Comparison of ENCODE assay signal across 11 cellular contexts in the genomic region with DNA sequence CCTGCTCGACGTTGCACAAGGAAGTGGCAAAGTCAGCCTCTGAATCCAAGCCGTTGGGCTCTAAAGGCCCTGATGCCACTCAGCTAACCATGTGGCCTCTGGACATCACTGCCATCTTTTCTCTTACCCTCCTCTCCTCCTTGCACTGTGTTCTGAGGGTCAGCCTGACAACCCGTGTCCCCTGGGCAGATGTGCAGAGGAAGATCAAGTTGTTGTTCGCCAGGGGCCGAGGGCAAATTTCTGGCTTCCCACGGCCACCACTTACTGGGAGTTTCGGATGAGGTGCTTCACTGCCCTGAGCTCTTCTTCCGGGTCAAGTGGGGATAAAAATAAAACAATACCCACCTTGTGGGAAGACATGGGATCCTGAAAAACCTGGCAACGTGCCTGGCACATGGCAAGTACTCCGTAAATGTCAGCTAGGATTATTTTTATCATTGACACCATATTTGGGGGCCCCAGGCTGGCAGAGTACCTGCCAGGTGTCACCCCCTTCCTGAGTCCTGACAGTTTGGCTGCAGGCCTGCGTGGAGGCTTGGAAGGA. TPM values are rescaled to one million over a fixed set of nuclear protein-coding genes. Genes with fewer than 3 reads are reported as not detected.
DNase-seq lines count a peak whose midpoint lies in the region; ATAC-seq, FAIRE-seq and TF ChIP-seq lines count a peak whose summit lies in the region.
"Had no signal": no experiment of that assay in that cellular context is flagged by ENCODE, and none has a peak within 500 bp of the region (broad histone marks: within the 10 kb centered on the region; RNA-seq: fewer than 3 reads in every experiment).

No MANE protein-coding gene starts in this region.

- no peaks in the 10 kb centered on the region for H3K79me2 ChIP-seq in astrocyte (ENCODE audit: insufficient read depth, low read length)
- no peaks in the 10 kb centered on the region for H3K79me2 ChIP-seq in hepatocyte

- no peaks in the 10 kb centered on the region for H3K9me2 ChIP-seq in hepatocyte (replicated peaks; ENCODE audit: insufficient read depth)

- FAIRE-seq in A549 (lab: Jason Lieb, UNC): no peak
- no peak for FAIRE-seq in astrocyte (lab: Jason Lieb, UNC)

- no peak overlapping the region for H2AFZ ChIP-seq in astrocyte (ENCODE audit: low read depth, low read length)
- no peak overlapping the region for H2AFZ ChIP-seq in hepatocyte

- peaks cover 76% of the 10 kb centered on the region for H3K4me1 ChIP-seq in A549
- peaks cover 5% of the 10 kb centered on the region for H3K4me1 ChIP-seq in HEK293 (ENCODE audit: control insufficient read depth, insufficient read depth, low read length)
- peaks cover 26% of the 10 kb centered on the region for H3K4me1 ChIP-seq in astrocyte (ENCODE audit: insufficient read depth, low read length)
- H3K4me1 ChIP-seq in hepatocyte (ENCODE audit: insufficient read depth): peaks cover 12% of the 10 kb centered on the region

- H3K4me3 Mint-ChIP-seq in astrocyte (ENCODE audit: unreplicated experiment): peak overlapping the region; percentile 11
- H3K4me3 Mint-ChIP-seq in activated CD8-positive, alpha-beta memory T cell treated with anti-CD3 and anti-CD28 coated beads, Interleukin-2, amount 10 ng/mL, durations not matched to agents 7 days and 5 days: no peak overlapping the region
- H3K4me3 Mint-ChIP-seq in stimulated activated naive CD8-positive, alpha-beta T cell treated with anti-CD3 and anti-CD28 coated beads, Interleukin-15, amount 100 ng/mL, for 72 hours: no peak overlapping the region

- ATAC-seq in A549 (no peak; a peak in 1 of 6 replicates), GM21360 (IDR thresholded peaks at IDR 0.05; ENCODE audit: unreplicated experiment) (no peak)
- ATAC-seq in activated CD8-positive, alpha-beta memory T cell treated with anti-CD3 and anti-CD28 coated beads, Interleukin-2, amount 10 ng/mL, durations not matched to agents 7 days and 5 days: no peak
- ATAC-seq in stimulated activated naive CD8-positive, alpha-beta T cell treated with anti-CD3 and anti-CD28 coated beads, Interleukin-15, amount 100 ng/mL, for 72 hours: no peak

- TF ChIP-seq RAD21 in A549 (conservative IDR thresholded peaks at IDR 0.05 in 1 of 2, IDR thresholded peaks at IDR 0.05 in 1 of 2): no peak

- DNase-seq in A549 (ENCODE audit: low read depth in 1 of 2, low spot score in 1 of 2): no peak
- no peak for DNase-seq in astrocyte (ENCODE audit: low read depth)
- no peak for DNase-seq in hepatocyte (ENCODE audit: low spot score)
- DNase-seq in activated CD8-positive, alpha-beta memory T cell treated with anti-CD3 and anti-CD28 coated beads, Interleukin-2, amount 10 ng/mL, durations not matched to agents 7 days and 5 days: no peak
- DNase-seq in stimulated activated naive CD8-positive, alpha-beta T cell treated with anti-CD3 and anti-CD28 coated beads, Interleukin-15, amount 100 ng/mL, for 72 hours: no peak
- DNase-seq in ureter (ENCODE audit: low spot score): no peak
- DNase-seq: NCI-H1436 treated with DMSO at 0.1 percent for 48 hours had no signal

- H4K20me1 ChIP-seq in astrocyte (ENCODE audit: insufficient read depth, low read length) (no peaks in the 10 kb centered on the region), hepatocyte (ENCODE audit: insufficient read depth, poor library complexity, severe bottlenecking) (no peaks in the 10 kb centered on the region)

- CTCF ChIA-PET in A549 (lab: Yijun Ruan, JAX): interaction anchor here (0.8 to 3.1 kb wide), 8 partner anchors 8 to 87 kb away, joined by 3 to 13 read pairs (median 4); no protein-coding TSS in a partner anchor
- CTCF ChIA-PET in HEK293 (lab: Yijun Ruan, JAX): interaction anchor here (1.0 to 2.2 kb wide), 5 partner anchors 17 to 91 kb away, joined by 3 to 11 read pairs (median 5); no protein-coding TSS in a partner anchor
- CTCF ChIA-PET in activated CD8-positive, alpha-beta memory T cell treated with anti-CD3 and anti-CD28 coated beads, Interleukin-2, amount 10 ng/mL, durations not matched to agents 7 days and 5 days (lab: Charles Lee): interaction anchor here (0.9 to 1.1 kb wide), 2 partner anchors 56 to 86 kb away, joined by 3 read pairs; no protein-coding TSS in a partner anchor

- peaks cover 32% of the 10 kb centered on the region for H3K4me1 Mint-ChIP-seq in astrocyte (ENCODE audit: low read depth, unreplicated experiment)
- H3K4me1 Mint-ChIP-seq in activated CD8-positive, alpha-beta memory T cell treated with anti-CD3 and anti-CD28 coated beads, Interleukin-2, amount 10 ng/mL, durations not matched to agents 7 days and 5 days: peaks cover 22% of the 10 kb centered on the region
- H3K4me1 Mint-ChIP-seq in stimulated activated naive CD8-positive, alpha-beta T cell treated with anti-CD3 and anti-CD28 coated beads, Interleukin-15, amount 100 ng/mL, for 72 hours: peaks cover 78% of the 10 kb centered on the region

- peak overlapping the region; percentile 96 for H3K27ac Mint-ChIP-seq in astrocyte (ENCODE audit: unreplicated experiment)
- H3K27ac Mint-ChIP-seq in activated CD8-positive, alpha-beta memory T cell treated with anti-CD3 and anti-CD28 coated beads, Interleukin-2, amount 10 ng/mL, durations not matched to agents 7 days and 5 days: no peak overlapping the region
- peak overlapping the region in 1 of 2 donors; percentile 29 for H3K27ac Mint-ChIP-seq in stimulated activated naive CD8-positive, alpha-beta T cell treated with anti-CD3 and anti-CD28 coated beads, Interleukin-15, amount 100 ng/mL, for 72 hours

- TF ChIP-seq EP300 in A549 (IDR thresholded peaks at IDR 0.05): no peak

- H3K4me2 ChIP-seq in A549 (peak overlapping the region; percentile 66), astrocyte (ENCODE audit: low read length) (peak overlapping the region; percentile 42), hepatocyte (no peak overlapping the region)

- no peaks in the 10 kb centered on the region for H3K9me3 ChIP-seq in A549
- H3K9me3 ChIP-seq in HEK293 (ENCODE audit: control insufficient read depth, insufficient read depth, low read depth, low read length): no peaks in the 10 kb centered on the region
- H3K9me3 ChIP-seq in astrocyte (ENCODE audit: insufficient read depth, low read depth, low read length): no peaks in the 10 kb centered on the region
- no peaks in the 10 kb centered on the region for H3K9me3 ChIP-seq in hepatocyte (ENCODE audit: low read depth)
- H3K9me3 ChIP-seq: mucosa of descending colon had no signal

- no peak overlapping the region for H3K4me3 ChIP-seq in A549
- H3K4me3 ChIP-seq in HEK293 (ENCODE audit: low read depth, low read length): no peak overlapping the region
- no peak overlapping the region for H3K4me3 ChIP-seq in astrocyte (ENCODE audit: insufficient read depth, low read depth, low read length)
- no peak overlapping the region for H3K4me3 ChIP-seq in hepatocyte
- H3K4me3 ChIP-seq: mucosa of descending colon had no signal

- peaks cover 3% of the 10 kb centered on the region for H3K36me3 Mint-ChIP-seq in astrocyte (ENCODE audit: low read depth, unreplicated experiment)
- H3K36me3 Mint-ChIP-seq in activated CD8-positive, alpha-beta memory T cell treated with anti-CD3 and anti-CD28 coated beads, Interleukin-2, amount 10 ng/mL, durations not matched to agents 7 days and 5 days: no peaks in the 10 kb centered on the region

- TF ChIP-seq CTCF in A549 (IDR thresholded peaks at IDR 0.05) (no peak), HEK293 (tag by site-specific recombination; IDR thresholded peaks at IDR 0.05) (no peak), astrocyte (IDR thresholded peaks at IDR 0.05; ENCODE audit: insufficient read depth, low read depth, low read length) (no peak), hepatocyte (IDR thresholded peaks at IDR 0.05; ENCODE audit: poor library complexity) (no peak)

- H3K27me3 Mint-ChIP-seq in astrocyte (ENCODE audit: low read depth, unreplicated experiment): peaks cover 4% of the 10 kb centered on the region
- peaks cover 30% of the 10 kb centered on the region for H3K27me3 Mint-ChIP-seq in activated CD8-positive, alpha-beta memory T cell treated with anti-CD3 and anti-CD28 coated beads, Interleukin-2, amount 10 ng/mL, durations not matched to agents 7 days and 5 days
- H3K27me3 Mint-ChIP-seq in stimulated activated naive CD8-positive, alpha-beta T cell treated with anti-CD3 and anti-CD28 coated beads, Interleukin-15, amount 100 ng/mL, for 72 hours: peaks cover 63% of the 10 kb centered on the region

- H3K27me3 ChIP-seq in astrocyte (ENCODE audit: insufficient read depth, low read length) (no peaks in the 10 kb centered on the region), hepatocyte (no peaks in the 10 kb centered on the region)

- H3K9ac ChIP-seq in astrocyte (ENCODE audit: low read length): peak overlapping the region; percentile 36

- 61% methylated on average over 12 of the region's 12 CpGs for WGBS in A549 (ENCODE audit: missing lambda C conversion rate)
- WGBS in hepatocyte (ENCODE audit: low lambda C conversion rate, missing lambda C conversion rate): 75% methylated on average over 12 of the region's 12 CpGs

- H3K27ac ChIP-seq in A549 (peak overlapping the region; percentile 81 to 97), HEK293 (ENCODE audit: extremely low read depth, low read depth, low read length) (no peak overlapping the region), astrocyte (ENCODE audit: low read depth, low read length) (peak overlapping the region; percentile 36), hepatocyte (peak overlapping the region; percentile 65)
- H3K27ac ChIP-seq: C4-2B had no signal

- H3K9me3 Mint-ChIP-seq in astrocyte (ENCODE audit: unreplicated experiment): no peaks in the 10 kb centered on the region
- H3K9me3 Mint-ChIP-seq in activated CD8-positive, alpha-beta memory T cell treated with anti-CD3 and anti-CD28 coated beads, Interleukin-2, amount 10 ng/mL, durations not matched to agents 7 days and 5 days (ENCODE audit: low read depth): no peaks in the 10 kb centered on the region
- no peaks in the 10 kb centered on the region for H3K9me3 Mint-ChIP-seq in stimulated activated naive CD8-positive, alpha-beta T cell treated with anti-CD3 and anti-CD28 coated beads, Interleukin-15, amount 100 ng/mL, for 72 hours

- POLR2A ChIA-PET in A549 (lab: Yijun Ruan, JAX): interaction anchor here (0.5 to 2.7 kb wide), 7 partner anchors 8 to 170 kb away, joined by 3 to 17 read pairs (median 6); a partner anchor contains a TSS
- POLR2A ChIA-PET in HEK293 (lab: Yijun Ruan, JAX): interaction anchor here (0.7 to 3.8 kb wide), 6 partner anchors 9 to 23 kb away, joined by 3 to 27 read pairs (median 6); a partner anchor contains a TSS

- TF ChIP-seq POLR2A in A549 (IDR thresholded peaks at IDR 0.05; ENCODE audit: low read length): no peak

- H3K36me3 ChIP-seq in HEK293 (ENCODE audit: control insufficient read depth in 2 of 2, insufficient read depth in 1 of 2, low read length in 2 of 2) (no peaks in the 10 kb centered on the region), astrocyte (ENCODE audit: insufficient read depth, low read length) (no peaks in the 10 kb centered on the region), hepatocyte (replicated peaks; ENCODE audit: insufficient read depth, low read depth) (no peaks in the 10 kb centered on the region)

RNA-seq across cellular contexts. Expression of a gene that starts 9.0 kb away (rescaled TPM):
- polyA plus RNA-seq in A549 (2011; rRNA removed): 55.0 and 59.3 TPM in 2 replicates
- polyA plus RNA-seq in A549 (2012; cell fraction: cytosol; rRNA removed): 112 and 122 TPM in 2 replicates
- polyA plus RNA-seq in A549 (2012; cell fraction: nucleus; rRNA removed): 317 and 462 TPM in 2 replicates
- 87.1 to 93.8 TPM (median 93.2 TPM) in 3 replicates for polyA plus RNA-seq in A549 (2017; fragmentation: RNase III; extraction: RNeasy Plus Mini Kit Qiagen cat#74134 plus additional on column Dnase treatment)
- polyA minus RNA-seq in A549 (2011; rRNA and poly(A)+ RNA removed): 99.4 and 100.0 TPM in 2 replicates
- 117 and 140 TPM in 2 replicates for total RNA-seq in astrocyte
- total RNA-seq in hepatocyte: 26.7 and 27.3 TPM in 2 replicates
- polyA plus RNA-seq in hepatocyte: 20.0 and 20.4 TPM in 2 replicates
- total RNA-seq in activated CD8-positive, alpha-beta memory T cell treated with anti-CD3 and anti-CD28 coated beads, Interleukin-2, amount 10 ng/mL, durations not matched to agents 7 days and 5 days: not detected
- 58.9 TPM for total RNA-seq in ureter

RNA-seq across cellular contexts. Expression of a gene that starts 47.6 kb away (rescaled TPM):
- polyA plus RNA-seq in A549 (2011; rRNA removed): 6.1 and 6.7 TPM in 2 replicates
- 9.2 and 11.2 TPM in 2 replicates for polyA plus RNA-seq in A549 (2012; cell fraction: cytosol; rRNA removed)
- polyA plus RNA-seq in A549 (2012; cell fraction: nucleus; rRNA removed): 25.8 and 26.3 TPM in 2 replicates
- 7.6 to 9.5 TPM (median 9.2 TPM) in 3 replicates for polyA plus RNA-seq in A549 (2017; fragmentation: RNase III; extraction: RNeasy Plus Mini Kit Qiagen cat#74134 plus additional on column Dnase treatment)
- polyA minus RNA-seq in A549 (2011; rRNA and poly(A)+ RNA removed): 3.2 and 4.2 TPM in 2 replicates
- 5.7 and 7.4 TPM in 2 replicates for total RNA-seq in astrocyte
- 15.9 and 21.0 TPM in 2 replicates for total RNA-seq in hepatocyte
- polyA plus RNA-seq in hepatocyte: 24.7 and 24.8 TPM in 2 replicates
- 1 to 10 TPM; 5.3 to 6.0 TPM for total RNA-seq in activated CD8-positive, alpha-beta memory T cell treated with anti-CD3 and anti-CD28 coated beads, Interleukin-2, amount 10 ng/mL, durations not matched to agents 7 days and 5 days
- total RNA-seq in ureter: 24.8 TPM

Comparison
In these comparisons a context has a peak if more than half of its experiments do, and no peak if none do; other contexts are left out.
1. RNA of a gene that starts 9.0 kb away (total RNA-seq): 117 to 140 TPM in astrocyte, 58.9 TPM in ureter (single experiment) and 26.7 to 27.3 TPM in hepatocyte; not detected in activated CD8-positive, alpha-beta memory T cell treated with anti-CD3 and anti-CD28 coated beads, Interleukin-2, amount 10 ng/mL, durations not matched to agents 7 days and 5 days; every median in the first group is over 10 times any median in the second.